ENCODE assay signal across 12 cellular contexts in the genomic region with DNA sequence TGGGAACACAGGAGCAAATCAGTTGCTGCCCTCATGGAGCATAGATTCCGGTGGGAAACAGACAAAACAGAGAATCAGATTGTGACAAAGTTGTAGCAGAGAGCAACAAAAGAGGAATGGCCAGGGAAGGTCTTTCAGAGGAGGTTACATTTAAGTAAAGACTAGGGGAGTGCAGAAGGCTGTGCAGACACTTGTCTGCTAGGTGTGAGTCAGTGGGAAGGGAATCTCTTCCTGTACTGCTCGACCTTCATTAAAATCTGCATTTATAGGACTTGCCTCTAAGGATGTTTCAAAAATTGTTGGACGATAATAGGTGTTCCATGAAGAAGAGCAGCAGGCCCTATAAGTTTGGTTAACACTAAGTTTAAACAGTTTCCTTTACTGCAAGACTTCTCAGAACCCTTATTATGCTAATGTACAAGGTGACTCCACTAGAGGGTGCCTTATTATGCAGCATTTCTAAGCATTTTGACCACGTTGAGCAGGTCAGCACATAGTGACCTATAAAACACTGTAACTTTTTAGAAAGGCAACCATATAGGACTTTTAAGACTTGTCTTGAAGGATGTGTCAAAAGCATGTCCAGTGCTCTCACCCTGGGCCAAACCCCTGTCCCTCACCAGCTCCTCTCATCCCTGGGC.
DNase-seq lines count a peak whose midpoint lies in the region; ATAC-seq, FAIRE-seq and TF ChIP-seq lines count a peak whose summit lies in the region.
"Had no signal": no experiment of that assay in that cellular context is flagged by ENCODE, and none has a peak within 500 bp of the region (broad histone marks: within the 10 kb centered on the region; RNA-seq: fewer than 3 reads in every experiment).

No MANE protein-coding gene starts in this region.

- H3K36me3 ChIP-seq in body of pancreas (replicated peaks in 1 of 2; ENCODE audit: insufficient read depth in 1 of 2, low read depth in 2 of 2) = no peaks in the 10 kb centered on the region
- H3K36me3 ChIP-seq in HepG2 (replicated peaks in 1 of 2; ENCODE audit: control insufficient read depth in 1 of 2, insufficient read depth in 2 of 2, low read length in 2 of 2) = no peaks in the 10 kb centered on the region
- H3K36me3 ChIP-seq: uterus had no signal

- no peak for TF ChIP-seq EP300 in Ishikawa (IDR thresholded peaks at IDR 0.05; ENCODE audit: borderline replicate concordance)
- TF ChIP-seq EP300 in HepG2 (IDR thresholded peaks at IDR 0.05; ENCODE audit: low read depth in 2 of 2, low read length in 2 of 2) = no peak
- TF ChIP-seq EP300 in HepG2 (CRISPR knock-in tag; IDR thresholded peaks at IDR 0.05; ENCODE audit: borderline replicate concordance) = no peak

- H3K27ac ChIP-seq in body of pancreas (no peak overlapping the region), HepG2 (ENCODE audit: extremely low read length, insufficient read depth, low read length) (no peak overlapping the region)
- H3K27ac ChIP-seq: uterus had no signal

- TF ChIP-seq CTCF in body of pancreas (IDR thresholded peaks at IDR 0.05) (peak in 4 of 7 experiments; percentile 17 to 27 (median 22)), HepG2 (CRISPR knock-in tag; IDR thresholded peaks at IDR 0.05) (peak; percentile 31)

- TF ChIP-seq RAD21 in Ishikawa (IDR thresholded peaks at IDR 0.05; ENCODE audit: low read depth) = peak; percentile 63
- TF ChIP-seq RAD21 in HepG2 (CRISPR knock-in tag; IDR thresholded peaks at IDR 0.05) = no peak

- H3K9ac ChIP-seq in HepG2 (ENCODE audit: insufficient read depth, low read depth, low read length) = no peak overlapping the region

- H3K27me3 ChIP-seq in body of pancreas (no peaks in the 10 kb centered on the region), HepG2 (ENCODE audit: control insufficient read depth in 1 of 2, insufficient read depth in 2 of 2, low read length in 2 of 2) (no peaks in the 10 kb centered on the region)
- H3K27me3 ChIP-seq: uterus had no signal

- POLR2A ChIA-PET in HepG2 (lab: Yijun Ruan, JAX) = no interaction called here

- intact Hi-C loops in body of pancreas (cut with DNase I) = no loop called here
- intact Hi-C loops in HepG2 (cut with micrococcal nuclease; ENCODE audit: unreplicated experiment) = loop anchor here (1.0 to 5.0 kb wide), 2 partner anchors 159 to 235 kb away; no protein-coding TSS in a partner anchor
- intact Hi-C loops in sciatic nerve (cut with DNase I) = no loop called here

- H3K9me3 ChIP-seq in body of pancreas = no peaks in the 10 kb centered on the region
- H3K9me3 ChIP-seq in HepG2 (ENCODE audit: low read length) = no peaks in the 10 kb centered on the region
- H3K9me3 ChIP-seq: uterus had no signal

- no peak overlapping the region for H3K4me3 ChIP-seq in body of pancreas
- H3K4me3 ChIP-seq in HepG2 (replicated peaks in 1 of 3; ENCODE audit: insufficient read depth in 1 of 3, low read depth in 2 of 3, low read length in 3 of 3) = no peak overlapping the region
- H3K4me3 ChIP-seq: uterus had no signal

- DNase-seq in DMS53 (lab: John Stamatoyannopoulos, UW) = peak; percentile 47
- no peak for DNase-seq in body of pancreas
- DNase-seq in HepG2 (ENCODE audit: low spot score) = peak; percentile 8
- DNase-seq in NCI-H2107 treated with DMSO at 0.1 percent for 48 hours (lab: John Stamatoyannopoulos, UW; ENCODE audit: unreplicated experiment) = no peak
- no peak for DNase-seq in sciatic nerve (ENCODE audit: low spot score)
- DNase-seq: activated naive CD8-positive, alpha-beta T cell treated with anti-CD3 and anti-CD28 coated beads, Interleukin-2, amount 10 ng/mL, durations not matched to agents 7 days and 5 days; immature natural killer cell; T-helper 9 cell; uterus had no signal

- no peaks in the 10 kb centered on the region for H3K79me2 ChIP-seq in HepG2 (ENCODE audit: insufficient read depth, low read length)

- no TSS peak for BruUV-seq in HepG2 (replicated peaks; lab: Mats Ljungman, UMichigan)

- CTCF ChIA-PET in HepG2 (lab: Yijun Ruan, JAX; ENCODE audit: low intra/inter-chr PET ratio, low total read pairs) = interaction anchor here (1.1 kb wide), 1 partner anchor 237 kb away, joined by 4 read pairs; no protein-coding TSS in a partner anchor

- H2AFZ ChIP-seq in HepG2 (ENCODE audit: low read length) = no peak overlapping the region

- ATAC-seq in body of pancreas (no peak), HepG2 (peak; percentile 57), GM18861 (IDR thresholded peaks at IDR 0.05; ENCODE audit: unreplicated experiment) (no peak), GM21717 (IDR thresholded peaks at IDR 0.05; ENCODE audit: unreplicated experiment) (no peak), sciatic nerve (no peak)

- in situ Hi-C loops in HepG2 (cut with HindIII; ENCODE audit: extremely low pct_ligation_motif_present, low pct_unique_long_range_greater_than_20kb) = no loop called here

- no peak for TF ChIP-seq POLR2A in body of pancreas (IDR thresholded peaks at IDR 0.05)
- TF ChIP-seq POLR2A in HepG2 (IDR thresholded peaks at IDR 0.05; ENCODE audit: insufficient read depth in 1 of 2, low read depth in 2 of 2, low read length in 2 of 2) = no peak

- H3K4me1 ChIP-seq in body of pancreas (no peaks in the 10 kb centered on the region), HepG2 (ENCODE audit: insufficient read depth, low read length) (peaks cover 6% of the 10 kb centered on the region; the same call in 1 of the 2 replicates)
- H3K4me1 ChIP-seq: uterus had no signal

- no peaks in the 10 kb centered on the region for H4K20me1 ChIP-seq in HepG2 (ENCODE audit: insufficient read depth, low read length)

- WGBS in body of pancreas, 2 donors = 45 to 55% methylated on average over 4 of the region's 4 CpGs
- WGBS in HepG2 (ENCODE audit: low lambda C conversion rate) = 16% methylated on average over 3 of the region's 4 CpGs

- no peak overlapping the region for H3K4me2 ChIP-seq in HepG2 (ENCODE audit: low read depth, low read length)

- FAIRE-seq in HepG2 (lab: Jason Lieb, UNC) = peak; percentile 4

TF ChIP-seq in Ishikawa, 13 proteins besides CTCF, POLR2A, EP300 and RAD21:
- TF ChIP-seq EGR1 (IDR thresholded peaks at IDR 0.05) (no peak), FOXM1 (IDR thresholded peaks at IDR 0.05; ENCODE audit: borderline replicate concordance, low read depth) (no peak), ZBTB7A (IDR thresholded peaks at IDR 0.05; ENCODE audit: low read depth) (no peak), NFIC (IDR thresholded peaks at IDR 0.05) (no peak), CEBPB (IDR thresholded peaks at IDR 0.05) (no peak), YY1 (IDR thresholded peaks at IDR 0.05; ENCODE audit: low read depth) (no peak), TCF12 (IDR thresholded peaks at IDR 0.05; ENCODE audit: low read depth) (no peak)
- TF ChIP-seq, protein P1, sequence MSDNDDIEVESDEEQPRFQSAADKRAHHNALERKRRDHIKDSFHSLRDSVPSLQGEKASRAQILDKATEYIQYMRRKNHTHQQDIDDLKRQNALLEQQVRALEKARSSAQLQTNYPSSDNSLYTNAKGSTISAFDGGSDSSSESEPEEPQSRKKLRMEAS (IDR thresholded peaks at IDR 0.05) = no peak

TF ChIP-seq in HepG2, 621 proteins besides CTCF, POLR2A, EP300 and RAD21:
- TF ChIP-seq, protein P2, sequence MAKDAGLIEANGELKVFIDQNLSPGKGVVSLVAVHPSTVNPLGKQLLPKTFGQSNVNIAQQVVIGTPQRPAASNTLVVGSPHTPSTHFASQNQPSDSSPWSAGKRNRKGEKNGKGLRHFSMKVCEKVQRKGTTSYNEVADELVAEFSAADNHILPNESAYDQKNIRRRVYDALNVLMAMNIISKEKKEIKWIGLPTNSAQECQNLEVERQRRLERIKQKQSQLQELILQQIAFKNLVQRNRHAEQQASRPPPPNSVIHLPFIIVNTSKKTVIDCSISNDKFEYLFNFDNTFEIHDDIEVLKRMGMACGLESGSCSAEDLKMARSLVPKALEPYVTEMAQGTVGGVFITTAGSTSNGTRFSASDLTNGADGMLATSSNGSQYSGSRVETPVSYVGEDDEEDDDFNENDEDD (CRISPR knock-in tag; IDR thresholded peaks at IDR 0.05; ENCODE audit: borderline replicate concordance) = no peak
- no peak for TF ChIP-seq KLF16 (CRISPR knock-in tag; IDR thresholded peaks at IDR 0.05)
- no peak for TF ChIP-seq ZNF446 (CRISPR knock-in tag; IDR thresholded peaks at IDR 0.05)
- TF ChIP-seq ZNF574 (CRISPR knock-in tag; IDR thresholded peaks at IDR 0.05) = no peak
- TF ChIP-seq SAP130 (CRISPR knock-in tag; IDR thresholded peaks at IDR 0.05; ENCODE audit: low read depth) = no peak
- TF ChIP-seq JUN (CRISPR knock-in tag; IDR thresholded peaks at IDR 0.05) = no peak
- TF ChIP-seq STAG1 (CRISPR knock-in tag; IDR thresholded peaks at IDR 0.05) = peak; percentile 49

Comparison
In these comparisons a context has a peak if more than half of its experiments do, and no peak if none do; other contexts are left out.
1. DNase-seq: peak in DMS53 (single experiment) and HepG2 (single experiment); none in body of pancreas (0 of 4), NCI-H2107 treated with DMSO at 0.1 percent for 48 hours (single experiment) and sciatic nerve (single experiment).